24 cellular contexts compared by ENCODE assay signal in genomic region chr10:27207350-27207749, GRCh38.
"Had no signal": no experiment of that assay in that cellular context is flagged by ENCODE, and none has a peak within 500 bp of the region (broad histone marks: within the 10 kb centered on the region; RNA-seq: fewer than 3 reads in every experiment).

No MANE protein-coding gene starts in this region.

- H3K4me3 ChIP-seq: heart right ventricle, mucosa of descending colon, psoas muscle, spleen, testis, tibial nerve, upper lobe of right lung, vagina had no signal

- H3K27me3 Mint-ChIP-seq: naive thymus-derived CD8-positive, alpha-beta T cell; stimulated activated naive B cell treated with anti-CD40 and anti-IgM and Interleukin-4, amounts not matched to agents 10 μg/mL and 1 μg/mL and 100 μg/mL, for 72 hours; stimulated activated naive CD8-positive, alpha-beta T cell treated with anti-CD3 and anti-CD28 coated beads, Interleukin-15, amount 100 ng/mL, for 72 hours had no signal

- DNase-seq: effector CD4-positive, alpha-beta T cell; endodermal cell; erythroblast; heart right ventricle; hypothalamus; islet precursor cell; mammary epithelial cell; mucosa of descending colon; naive thymus-derived CD8-positive, alpha-beta T cell; psoas muscle; retina; spleen; stimulated activated CD4-positive, alpha-beta T cell treated with anti-CD3 and anti-CD28 coated beads, Interleukin-15, amount 100 ng/mL, for 24 hours; stimulated activated CD4-positive, alpha-beta T cell treated with anti-CD3 and anti-CD28 coated beads, Interleukin-1b, Interleukin-23, amount 100 ng/mL, for 48 hours; stimulated activated CD4-positive, alpha-beta T cell treated with anti-CD3 and anti-CD28 coated beads, Interleukin-4, amount 100 ng/mL, for 4 hours; stimulated activated naive B cell treated with anti-CD40 and anti-IgM and Interleukin-4, amounts not matched to agents 10 μg/mL and 1 μg/mL and 100 μg/mL, for 72 hours; stimulated activated naive CD8-positive, alpha-beta T cell treated with anti-CD3 and anti-CD28 coated beads, Interleukin-15, amount 100 ng/mL, for 72 hours; testis; upper lobe of right lung had no signal

- H3K4me1 ChIP-seq: heart right ventricle, psoas muscle, spleen, tibial nerve, upper lobe of right lung, vagina had no signal

- H3K27me3 ChIP-seq: heart right ventricle, neutrophil, spleen, testis, tibial nerve, upper lobe of right lung, vagina had no signal

- H3K4me1 Mint-ChIP-seq: endodermal cell; stimulated activated naive CD8-positive, alpha-beta T cell treated with anti-CD3 and anti-CD28 coated beads, Interleukin-15, amount 100 ng/mL, for 72 hours had no signal

- H3K9me3 Mint-ChIP-seq: endodermal cell; naive thymus-derived CD8-positive, alpha-beta T cell; stimulated activated naive B cell treated with anti-CD40 and anti-IgM and Interleukin-4, amounts not matched to agents 10 μg/mL and 1 μg/mL and 100 μg/mL, for 72 hours; stimulated activated naive CD8-positive, alpha-beta T cell treated with anti-CD3 and anti-CD28 coated beads, Interleukin-15, amount 100 ng/mL, for 72 hours had no signal

- H3K27ac ChIP-seq: heart right ventricle, neutrophil, psoas muscle, spleen, testis, tibial nerve, upper lobe of right lung, vagina had no signal

- H3K27ac Mint-ChIP-seq: endodermal cell; stimulated activated naive B cell treated with anti-CD40 and anti-IgM and Interleukin-4, amounts not matched to agents 10 μg/mL and 1 μg/mL and 100 μg/mL, for 72 hours; stimulated activated naive CD8-positive, alpha-beta T cell treated with anti-CD3 and anti-CD28 coated beads, Interleukin-15, amount 100 ng/mL, for 72 hours had no signal

- ATAC-seq: heart right ventricle; left lobe of liver; mucosa of descending colon; naive thymus-derived CD8-positive, alpha-beta T cell; psoas muscle; sciatic nerve; stimulated activated naive B cell treated with anti-CD40 and anti-IgM and Interleukin-4, amounts not matched to agents 10 μg/mL and 1 μg/mL and 100 μg/mL, for 72 hours; stimulated activated naive CD8-positive, alpha-beta T cell treated with anti-CD3 and anti-CD28 coated beads, Interleukin-15, amount 100 ng/mL, for 72 hours; upper lobe of right lung had no signal

- H3K4me3 Mint-ChIP-seq: endodermal cell; naive thymus-derived CD8-positive, alpha-beta T cell; stimulated activated naive B cell treated with anti-CD40 and anti-IgM and Interleukin-4, amounts not matched to agents 10 μg/mL and 1 μg/mL and 100 μg/mL, for 72 hours; stimulated activated naive CD8-positive, alpha-beta T cell treated with anti-CD3 and anti-CD28 coated beads, Interleukin-15, amount 100 ng/mL, for 72 hours had no signal

- H3K9me3 ChIP-seq: heart right ventricle, mucosa of descending colon, neutrophil, psoas muscle, spleen, testis, tibial nerve, upper lobe of right lung, vagina had no signal
